In the genomic region with DNA sequence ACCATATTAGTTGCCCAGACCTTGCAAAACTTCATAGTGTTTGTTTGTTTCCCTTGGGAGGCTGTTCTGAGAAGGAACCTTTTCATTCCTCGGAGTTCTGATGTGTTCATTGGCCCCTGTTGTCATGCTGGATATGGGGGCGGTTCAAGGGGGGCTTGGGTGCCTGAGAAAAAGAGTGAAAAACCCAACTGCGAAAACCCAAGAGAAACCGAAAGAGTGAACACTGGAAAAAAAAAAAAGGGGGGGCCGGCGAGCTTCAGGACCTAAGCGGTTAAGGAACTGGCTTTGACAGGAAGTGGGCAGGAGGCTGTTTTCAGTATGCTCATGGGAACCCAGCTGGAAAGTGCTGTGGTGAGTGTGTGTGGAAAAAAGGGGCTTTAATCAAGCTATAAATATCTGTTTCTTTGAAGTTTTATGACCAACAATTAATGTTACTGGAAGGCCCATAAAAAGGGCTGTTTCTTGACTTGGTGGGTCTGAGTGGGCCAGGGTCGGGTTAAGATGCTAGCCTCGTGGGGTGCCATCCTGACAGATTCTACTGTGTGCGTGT, we compare ENCODE assay signal across 8 cellular contexts.
A peak's percentile ranks its signal among the peaks of the same experiment; 100 is the strongest.
DNase-seq lines count a peak whose midpoint lies in the region; TF ChIP-seq lines count a peak whose summit lies in the region.

No MANE protein-coding gene starts in this region.

- peaks cover 49% of the 10 kb centered on the region for H3K4me1 Mint-ChIP-seq in activated CD4-positive, alpha-beta T cell treated with anti-CD3 and anti-CD28 coated beads, Interleukin-2, amount 10 ng/mL, durations not matched to agents 24 days and 14 days

- WGBS in thymus, result 6% methylated on average over 10 of the region's 10 CpGs
- 34 to 72% methylated on average over 10 of the region's 10 CpGs for WGBS in sigmoid colon, 2 donors

- TF ChIP-seq POLR2A in sigmoid colon (IDR thresholded peaks at IDR 0.05), result no peak

- no peaks in the 10 kb centered on the region for H3K27me3 ChIP-seq in thymus (ENCODE audit: control insufficient read depth, insufficient read depth)
- H3K27me3 ChIP-seq in sigmoid colon, result no peaks in the 10 kb centered on the region

- peaks cover 10% of the 10 kb centered on the region for H3K36me3 Mint-ChIP-seq in activated CD4-positive, alpha-beta T cell treated with anti-CD3 and anti-CD28 coated beads, Interleukin-2, amount 10 ng/mL, durations not matched to agents 24 days and 14 days (ENCODE audit: low read depth)

- H3K27ac ChIP-seq in thymus (ENCODE audit: low read depth) (peak overlapping the region; percentile 18), sigmoid colon (no peak overlapping the region)

- H3K4me1 ChIP-seq in thymus (ENCODE audit: control insufficient read depth, insufficient read depth, low read length) (peaks cover 49% of the 10 kb centered on the region), sigmoid colon (peaks cover 0 to 10% (median 3%) of the 10 kb centered on the region in 4 donors)

- H3K9me3 ChIP-seq in thymus (ENCODE audit: control insufficient read depth), result no peaks in the 10 kb centered on the region
- H3K9me3 ChIP-seq in sigmoid colon, result no peaks in the 10 kb centered on the region

- peak; percentile 71 for DNase-seq in activated CD8-positive, alpha-beta memory T cell treated with anti-CD3 and anti-CD28 coated beads for 24 hours
- no peak for DNase-seq in activated CD8-positive, alpha-beta memory T cell treated with anti-CD3 and anti-CD28 coated beads, Interleukin-2, amount 50 U/mL, for 48 hours
- peak; percentile 91 for DNase-seq in activated CD4-positive, alpha-beta T cell treated with anti-CD3 and anti-CD28 coated beads, Interleukin-2, amount 10 ng/mL, durations not matched to agents 24 days and 14 days
- DNase-seq in medulla oblongata (ENCODE audit: extremely low spot score), result peak; percentile 49
- no peak for DNase-seq in AG08395 (ENCODE audit: low spot score)
- DNase-seq in NCI-H1105 (lab: John Stamatoyannopoulos, UW), result no peak
- no peak for DNase-seq in sigmoid colon

- intact Hi-C loops in activated CD4-positive, alpha-beta T cell treated with anti-CD3 and anti-CD28 coated beads, Interleukin-2, amount 10 ng/mL, durations not matched to agents 24 days and 14 days (cut with micrococcal nuclease), result loop anchor here (1.0 to 10.0 kb wide), 8 partner anchors 14 to 685 kb away; a partner anchor contains a TSS
- intact Hi-C loops in sigmoid colon (cut with DNase I), result no loop called here

- H3K27me3 Mint-ChIP-seq in activated CD4-positive, alpha-beta T cell treated with anti-CD3 and anti-CD28 coated beads, Interleukin-2, amount 10 ng/mL, durations not matched to agents 24 days and 14 days, result peaks cover 5% of the 10 kb centered on the region

- no peak for TF ChIP-seq EP300 in sigmoid colon (IDR thresholded peaks at IDR 0.05)

- H3K36me3 ChIP-seq in thymus (ENCODE audit: control insufficient read depth, insufficient read depth) (no peaks in the 10 kb centered on the region), sigmoid colon (no peaks in the 10 kb centered on the region)

- H3K27ac Mint-ChIP-seq in activated CD4-positive, alpha-beta T cell treated with anti-CD3 and anti-CD28 coated beads, Interleukin-2, amount 10 ng/mL, durations not matched to agents 24 days and 14 days, result peak overlapping the region; percentile 94

- H3K4me3 Mint-ChIP-seq in activated CD4-positive, alpha-beta T cell treated with anti-CD3 and anti-CD28 coated beads, Interleukin-2, amount 10 ng/mL, durations not matched to agents 24 days and 14 days, result peak overlapping the region; percentile 75

- peaks cover 10% of the 10 kb centered on the region for H3K9me3 Mint-ChIP-seq in activated CD4-positive, alpha-beta T cell treated with anti-CD3 and anti-CD28 coated beads, Interleukin-2, amount 10 ng/mL, durations not matched to agents 24 days and 14 days

- TF ChIP-seq CTCF in sigmoid colon (IDR thresholded peaks at IDR 0.05), result no peak

- H3K4me3 ChIP-seq in thymus (ENCODE audit: low read length), result peak overlapping the region; percentile 27
- no peak overlapping the region for H3K4me3 ChIP-seq in sigmoid colon

Comparison
In these comparisons a context has a peak if more than half of its experiments do, and no peak if none do; other contexts are left out.
1. DNase-seq: peak in activated CD8-positive, alpha-beta memory T cell treated with anti-CD3 and anti-CD28 coated beads for 24 hours (single experiment), activated CD4-positive, alpha-beta T cell treated with anti-CD3 and anti-CD28 coated beads, Interleukin-2, amount 10 ng/mL, durations not matched to agents 24 days and 14 days (single experiment) and medulla oblongata (single experiment); none in activated CD8-positive, alpha-beta memory T cell treated with anti-CD3 and anti-CD28 coated beads, Interleukin-2, amount 50 U/mL, for 48 hours (single experiment), AG08395 (single experiment), NCI-H1105 (single experiment) and sigmoid colon (single experiment).